Comparison of ENCODE assay signal across 17 cellular contexts in the genomic region with DNA sequence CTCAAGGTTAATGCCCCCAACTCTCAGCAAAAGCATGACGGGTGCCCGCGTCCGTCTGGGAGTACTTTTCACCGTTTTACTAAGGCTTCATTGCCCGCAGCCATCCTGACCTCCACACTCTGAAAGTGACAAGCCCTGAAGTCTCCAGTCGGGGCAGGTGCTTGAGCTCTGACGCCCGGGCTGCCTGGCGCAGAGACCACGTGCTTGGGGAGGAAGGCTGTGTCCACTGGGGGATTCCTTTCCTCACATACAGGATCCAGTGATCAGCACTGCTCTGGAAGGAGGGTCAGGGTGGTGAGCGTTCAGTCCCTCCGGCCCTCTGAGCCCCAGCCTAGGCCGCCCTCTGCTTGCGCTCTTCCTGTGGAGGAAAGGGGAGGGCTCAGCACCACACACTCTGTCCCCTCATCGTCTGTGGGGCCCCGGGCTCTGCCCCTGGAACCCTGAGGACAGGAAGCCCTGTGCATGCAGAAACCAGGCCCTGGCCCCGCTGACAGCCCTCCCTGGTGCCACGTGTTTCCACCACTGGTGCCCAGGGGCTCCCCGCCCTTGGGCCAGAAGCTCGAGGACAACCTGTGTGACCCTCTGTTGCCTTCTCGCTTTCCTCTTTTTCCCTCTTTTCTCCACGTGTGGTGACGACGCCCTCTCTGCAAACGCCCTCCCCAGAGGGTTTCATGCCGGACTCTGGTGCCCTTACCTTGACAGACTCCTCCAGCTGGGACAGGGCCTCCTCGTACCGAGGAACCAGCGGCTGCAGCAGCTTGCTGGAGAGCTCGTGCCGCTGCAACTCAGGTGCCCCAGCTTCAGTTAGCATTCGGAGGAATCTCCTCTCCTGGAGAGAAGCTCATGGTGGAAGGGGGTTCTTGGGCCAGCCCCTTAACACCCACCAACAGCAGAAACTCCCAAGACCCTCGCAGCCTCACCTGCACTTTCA.
"Had no signal": no experiment of that assay in that cellular context is flagged by ENCODE, and none has a peak within 500 bp of the region (broad histone marks: within the 10 kb centered on the region; RNA-seq: fewer than 3 reads in every experiment).

No MANE protein-coding gene starts in this region.

- H3K27ac Mint-ChIP-seq: activated B cell treated with CpG ODN at 0.5 μM for 24 hours; activated CD4-positive, alpha-beta T cell treated with anti-CD3 and anti-CD28 coated beads, Interleukin-2, amount 10 ng/mL, durations not matched to agents 24 days and 14 days; endodermal cell; naive B cell had no signal

- H3K36me3 ChIP-seq: uterus had no signal

- H3K4me3 Mint-ChIP-seq: activated B cell treated with CpG ODN at 0.5 μM for 24 hours; activated CD4-positive, alpha-beta T cell treated with anti-CD3 and anti-CD28 coated beads, Interleukin-2, amount 10 ng/mL, durations not matched to agents 24 days and 14 days; endodermal cell had no signal

- ATAC-seq: gastrocnemius medialis, heart right ventricle, left colon had no signal

- H3K27me3 Mint-ChIP-seq: activated B cell treated with CpG ODN at 0.5 μM for 24 hours, naive B cell had no signal

- H3K36me3 Mint-ChIP-seq: naive B cell had no signal

- DNase-seq: activated B cell treated with CpG ODN at 0.5 μM for 24 hours; activated CD4-positive, alpha-beta T cell treated with anti-CD3 and anti-CD28 coated beads, Interleukin-2, amount 10 ng/mL, durations not matched to agents 24 days and 14 days; activated T-cell treated with anti-CD3 and anti-CD28 coated beads, Interleukin-2, amount 50 U/mL, for 48 hours; dorsolateral prefrontal cortex; endodermal cell; erythroblast; gastrocnemius medialis; heart right ventricle; naive B cell; retina; stimulated activated CD4-positive, alpha-beta T cell treated with anti-CD3 and anti-CD28 coated beads, Interleukin-4, amount 100 ng/mL, for 1 hour; stimulated activated naive CD4-positive, alpha-beta T cell had no signal

- H3K9me3 ChIP-seq: gastrocnemius medialis, heart right ventricle, neutrophil, tibial artery, uterus had no signal

- H3K4me3 ChIP-seq: dorsolateral prefrontal cortex, gastrocnemius medialis, heart right ventricle, lung, tibial artery, uterus had no signal

- H3K9me3 Mint-ChIP-seq: activated B cell treated with CpG ODN at 0.5 μM for 24 hours; activated CD4-positive, alpha-beta T cell treated with anti-CD3 and anti-CD28 coated beads, Interleukin-2, amount 10 ng/mL, durations not matched to agents 24 days and 14 days; endodermal cell; naive B cell had no signal

- H3K27ac ChIP-seq: dorsolateral prefrontal cortex, gastrocnemius medialis, heart right ventricle, neutrophil, tibial artery, uterus had no signal
